ENCODE assay signal across 8 cellular contexts in genomic region chr5:118987988-118988945, GRCh38. TPM values are rescaled to one million over a fixed set of nuclear protein-coding genes. Genes with fewer than 3 reads are reported as not detected.
DNase-seq lines count a peak whose midpoint lies in the region; ATAC-seq and TF ChIP-seq lines count a peak whose summit lies in the region.

Gene DTWD2, minus strand, starts transcription at chr5:118988547. Its CDS starts 36 bp downstream, at chr5:118988511.

- H3K9ac ChIP-seq in parathyroid adenoma = peak within 1 kb of the TSS; percentile 97

- H3K4me1 ChIP-seq in cardiac muscle cell (ENCODE audit: low read depth) (peaks cover 21% of the 10 kb centered on the region), parathyroid adenoma (no peaks in the 10 kb centered on the region), transverse colon (peaks cover 0 to 17% (median 8%) of the 10 kb centered on the region in 4 donors)

- peak; percentile 62 for TF ChIP-seq POLR2A in transverse colon (IDR thresholded peaks at IDR 0.05)

- peak within 1 kb of the TSS; percentile 98 for H3K27ac ChIP-seq in cardiac muscle cell
- H3K27ac ChIP-seq in parathyroid adenoma = peak within 1 kb of the TSS; percentile 98
- H3K27ac ChIP-seq in transverse colon = peak within 1 kb of the TSS; percentile 90 to 97 (median 92)

- H3K27me3 ChIP-seq in cardiac muscle cell = no peaks in the 10 kb centered on the region
- H3K27me3 ChIP-seq in parathyroid adenoma (ENCODE audit: control insufficient read depth, insufficient read depth, low read length) = no peaks in the 10 kb centered on the region
- no peaks in the 10 kb centered on the region for H3K27me3 ChIP-seq in transverse colon

- H3K4me3 ChIP-seq in cardiac muscle cell = peak within 1 kb of the TSS; percentile 68
- peak within 1 kb of the TSS; percentile 91 for H3K4me3 ChIP-seq in parathyroid adenoma (ENCODE audit: low read depth, low read length)
- peak within 1 kb of the TSS; percentile 51 to 86 (median 74) for H3K4me3 ChIP-seq in transverse colon

- DNase-seq in NCI-H1105 treated with DMSO at 0.1 percent for 48 hours (lab: John Stamatoyannopoulos, UW) (peak; percentile 84), SKM-1 treated with dmso at 0.1 percent for 144 hours (lab: John Stamatoyannopoulos, UW; ENCODE audit: unreplicated experiment) (peak; percentile 92), cardiac muscle cell (ENCODE audit: low read depth in 1 of 2, low spot score in 1 of 2) (peak; percentile 95 to 96), transverse colon (peak; percentile 96)
- DNase-seq in activated naive CD8-positive, alpha-beta T cell treated with anti-CD3 and anti-CD28 coated beads, Interleukin-2, amount 50 U/mL, for 16 hours (ENCODE audit: low read depth, low spot score) = peak; percentile 85

- 3 to 4% methylated on average over 5 to 33 of the region's 79 CpGs for WGBS in transverse colon (ENCODE audit: low coverage in 1 of 2), 2 donors

- TF ChIP-seq CTCF in GM12874 (IDR thresholded peaks at IDR 0.05; ENCODE audit: insufficient read depth, low read depth, low read length) (peak; percentile 97), cardiac muscle cell (IDR thresholded peaks at IDR 0.05; ENCODE audit: low read depth, low read length) (peak; percentile 79), parathyroid adenoma (IDR thresholded peaks at IDR 0.05) (peak; percentile 94), transverse colon (IDR thresholded peaks at IDR 0.05) (peak; percentile 84 to 97 (median 86))

- peak within 1 kb of the TSS; percentile 90 for H3K4me2 ChIP-seq in parathyroid adenoma (ENCODE audit: low read length)

- no peak for TF ChIP-seq EP300 in transverse colon (IDR thresholded peaks at IDR 0.05; ENCODE audit: low read depth)

- peaks cover 14% of the 10 kb centered on the region for H3K79me2 ChIP-seq in parathyroid adenoma

- in situ Hi-C loops in transverse colon (cut with MboI; ENCODE audit: low pct_ligation_motif_present in 1 of 4, low pct_unique_long_range_greater_than_20kb in 1 of 4, low sequenced_read_pairs in 3 of 4) = loop anchor here in 3 of 4 donors (10.0 to 25.0 kb wide), 4 partner anchors 267 to 427 kb away; no protein-coding TSS in a partner anchor

- H3K36me3 ChIP-seq in cardiac muscle cell (no peaks in the 10 kb centered on the region), parathyroid adenoma (ENCODE audit: control insufficient read depth, insufficient read depth, low read length) (no peaks in the 10 kb centered on the region), transverse colon (no peaks in the 10 kb centered on the region)

- H2AFZ ChIP-seq in parathyroid adenoma = peak within 1 kb of the TSS; percentile 98

- intact Hi-C loops in transverse colon (cut with DNase I; ENCODE audit: low total_unique reads) = loop anchor here (5.0 kb wide), 1 partner anchor 424 kb away; no protein-coding TSS in a partner anchor

- no peaks in the 10 kb centered on the region for H3K9me3 ChIP-seq in cardiac muscle cell (ENCODE audit: low read depth)
- no peaks in the 10 kb centered on the region for H3K9me3 ChIP-seq in parathyroid adenoma (ENCODE audit: control insufficient read depth, low read length)
- H3K9me3 ChIP-seq in transverse colon = no peaks in the 10 kb centered on the region

- ATAC-seq in HG02759 (IDR thresholded peaks at IDR 0.05; ENCODE audit: unreplicated experiment) = peak; percentile 93

RNA-seq across cellular contexts. Expression of gene DTWD2, which starts in this region (rescaled TPM):
- total RNA-seq in cardiac muscle cell (25.1 and 30.7 TPM in 2 replicates), transverse colon (10 to 100 TPM; 13.1 to 34.0 (median 23.0) TPM)
- polyA plus RNA-seq in cardiac muscle cell = 6.5 and 6.8 TPM in 2 replicates

Comparison
In these comparisons a context has a peak if more than half of its experiments do, and no peak if none do; other contexts are left out.
1. Peak in every context shown above with its lines: DNase-seq, ATAC-seq, H3K4me3 ChIP-seq and H3K27ac ChIP-seq.